Comparison of ENCODE assay signal across 1 cellular context in genomic region chr7:116665447-116665996, GRCh38.
TF ChIP-seq lines count a peak whose summit lies in the region.

No MANE protein-coding gene starts in this region.

TF ChIP-seq in HCT116, 20 proteins besides CTCF, POLR2A, EP300 and RAD21 (continued from another document):
- TF ChIP-seq EGR1 (IDR thresholded peaks at IDR 0.05; ENCODE audit: low read depth) (no peak), ELF1 (IDR thresholded peaks at IDR 0.05; ENCODE audit: borderline replicate concordance, low read depth) (no peak), ATF3 (IDR thresholded peaks at IDR 0.05) (no peak), TCF7L2 (IDR thresholded peaks at IDR 0.05; ENCODE audit: borderline replicate concordance, extremely low read depth, insufficient read depth, insufficient read length) (no peak), ZFX (IDR thresholded peaks at IDR 0.05) (no peak), SIN3A (IDR thresholded peaks at IDR 0.05; ENCODE audit: low read depth) (no peak), CBX3 (IDR thresholded peaks at IDR 0.05; ENCODE audit: low read depth) (no peak), EZH2 (IDR thresholded peaks at IDR 0.05) (no peak), FOSL1 (IDR thresholded peaks at IDR 0.05; ENCODE audit: low read depth) (no peak)
- TF ChIP-seq, protein P1, sequence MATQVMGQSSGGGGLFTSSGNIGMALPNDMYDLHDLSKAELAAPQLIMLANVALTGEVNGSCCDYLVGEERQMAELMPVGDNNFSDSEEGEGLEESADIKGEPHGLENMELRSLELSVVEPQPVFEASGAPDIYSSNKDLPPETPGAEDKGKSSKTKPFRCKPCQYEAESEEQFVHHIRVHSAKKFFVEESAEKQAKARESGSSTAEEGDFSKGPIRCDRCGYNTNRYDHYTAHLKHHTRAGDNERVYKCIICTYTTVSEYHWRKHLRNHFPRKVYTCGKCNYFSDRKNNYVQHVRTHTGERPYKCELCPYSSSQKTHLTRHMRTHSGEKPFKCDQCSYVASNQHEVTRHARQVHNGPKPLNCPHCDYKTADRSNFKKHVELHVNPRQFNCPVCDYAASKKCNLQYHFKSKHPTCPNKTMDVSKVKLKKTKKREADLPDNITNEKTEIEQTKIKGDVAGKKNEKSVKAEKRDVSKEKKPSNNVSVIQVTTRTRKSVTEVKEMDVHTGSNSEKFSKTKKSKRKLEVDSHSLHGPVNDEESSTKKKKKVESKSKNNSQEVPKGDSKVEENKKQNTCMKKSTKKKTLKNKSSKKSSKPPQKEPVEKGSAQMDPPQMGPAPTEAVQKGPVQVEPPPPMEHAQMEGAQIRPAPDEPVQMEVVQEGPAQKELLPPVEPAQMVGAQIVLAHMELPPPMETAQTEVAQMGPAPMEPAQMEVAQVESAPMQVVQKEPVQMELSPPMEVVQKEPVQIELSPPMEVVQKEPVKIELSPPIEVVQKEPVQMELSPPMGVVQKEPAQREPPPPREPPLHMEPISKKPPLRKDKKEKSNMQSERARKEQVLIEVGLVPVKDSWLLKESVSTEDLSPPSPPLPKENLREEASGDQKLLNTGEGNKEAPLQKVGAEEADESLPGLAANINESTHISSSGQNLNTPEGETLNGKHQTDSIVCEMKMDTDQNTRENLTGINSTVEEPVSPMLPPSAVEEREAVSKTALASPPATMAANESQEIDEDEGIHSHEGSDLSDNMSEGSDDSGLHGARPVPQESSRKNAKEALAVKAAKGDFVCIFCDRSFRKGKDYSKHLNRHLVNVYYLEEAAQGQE (IDR thresholded peaks at IDR 0.05; ENCODE audit: low read depth) = no peak
